34 cellular contexts compared by ENCODE assay signal in the genomic region with DNA sequence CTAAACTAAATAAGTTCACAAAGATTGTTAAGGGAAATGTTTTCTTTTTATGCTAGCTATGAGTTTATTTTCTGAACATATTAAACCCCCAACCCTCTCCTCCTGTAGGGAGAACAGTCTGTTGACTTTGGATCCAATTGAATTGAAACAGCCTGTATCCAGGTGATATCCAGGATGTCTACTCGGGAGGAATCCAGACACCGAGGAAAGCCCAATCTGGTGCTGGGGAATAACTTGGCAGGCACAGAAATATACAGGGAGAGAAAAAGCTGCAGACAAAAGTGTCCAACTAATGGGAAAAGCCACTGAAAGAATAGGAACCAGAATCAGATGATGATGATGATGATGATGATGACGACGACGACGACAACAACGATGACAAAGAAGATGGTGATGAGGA.
"Had no signal": no experiment of that assay in that cellular context is flagged by ENCODE, and none has a peak within 500 bp of the region (broad histone marks: within the 10 kb centered on the region; RNA-seq: fewer than 3 reads in every experiment).

No MANE protein-coding gene starts in this region.

- H3K4me1 ChIP-seq: adrenal gland, body of pancreas, breast epithelium had no signal

- H3K9me3 ChIP-seq: adrenal gland, body of pancreas, breast epithelium had no signal

- H3K27ac ChIP-seq: adrenal gland, body of pancreas, brain microvascular endothelial cell, breast epithelium, VCaP had no signal

- DNase-seq: activated B cell treated with CpG ODN at 0.5 μM for 24 hours; activated CD4-positive, alpha-beta memory T cell treated with anti-CD3 and anti-CD28 coated beads for 36 hours; activated CD4-positive, alpha-beta T cell treated with anti-CD3 and anti-CD28 coated beads for 4 hours; activated CD4-positive, alpha-beta T cell treated with anti-CD3 and anti-CD28 coated beads, Interleukin-2, amount 10 ng/mL, durations not matched to agents 24 days and 14 days; activated CD4-positive, alpha-beta T cell treated with anti-CD3 and anti-CD28 coated beads, Interleukin-2, amount 50 U/mL, for 1 hour; activated CD4-positive, alpha-beta T cell treated with anti-CD3 and anti-CD28 coated beads, Interleukin-2, amount 50 U/mL, for 4 hours; activated CD4-positive, CD25-positive, alpha-beta regulatory T cell treated with anti-CD3 and anti-CD28 coated beads, Interleukin-2, amount 50 U/mL, for 72 hours; activated CD8-positive, alpha-beta memory T cell treated with anti-CD3 and anti-CD28 coated beads, Interleukin-2, amount 50 U/mL, for 4 hours; activated CD8-positive, alpha-beta T cell treated with anti-CD3 and anti-CD28 coated beads for 36 hours; activated effector memory CD4-positive, alpha-beta T cell treated with anti-CD3 and anti-CD28 coated beads, Interleukin-2, amount 50 U/mL, for 16 hours; activated gamma-delta T cell treated with Interleukin-2 at 50 U/mL for 16 hours; activated naive CD4-positive, alpha-beta T cell; activated naive CD4-positive, alpha-beta T cell treated with anti-CD3 and anti-CD28 coated beads for 36 hours; activated naive CD4-positive, alpha-beta T cell treated with anti-CD3 and anti-CD28 coated beads, Interleukin-2, amount 50 U/mL, for 16 hours; activated naive CD8-positive, alpha-beta T cell treated with anti-CD3 and anti-CD28 coated beads for 36 hours; activated T-cell treated with anti-CD3 and anti-CD28 coated beads for 4 hours; activated T-cell treated with anti-CD3 and anti-CD28 coated beads, Interleukin-2, amount 50 U/mL, for 1 hour; activated T-cell treated with anti-CD3 and anti-CD28 coated beads, Interleukin-2, amount 50 U/mL, for 4 hours; activated T-cell treated with anti-CD3 and anti-CD28 coated beads, Interleukin-2, amount 50 U/mL, for 72 hours; adrenal gland; amniotic stem cell; aorta; body of pancreas; brain microvascular endothelial cell; central memory CD4-positive, alpha-beta T cell; T-helper 1 cell; T-helper 2 cell; T-helper 9 cell had no signal

- H3K36me3 ChIP-seq: adrenal gland, brain microvascular endothelial cell, breast epithelium had no signal

- H3K4me3 ChIP-seq: adrenal gland, body of pancreas, breast epithelium had no signal

- ATAC-seq: activated CD8-positive, alpha-beta T cell treated with anti-CD3 and anti-CD28 coated beads for 36 hours; activated naive CD4-positive, alpha-beta T cell treated with anti-CD3 and anti-CD28 coated beads, Interleukin-2, amount 50 U/mL, for 72 hours; activated T-cell treated with anti-CD3 and anti-CD28 coated beads, Interleukin-2, amount 50 U/mL, for 4 hours; activated T-cell treated with anti-CD3 and anti-CD28 coated beads, Interleukin-2, amount 50 U/mL, for 72 hours; activated T-helper 17 cell treated with anti-CD3 and anti-CD28 coated beads, Interleukin-2, amount 50 U/mL, for 72 hours; body of pancreas had no signal

- FAIRE-seq: astrocyte, TTC549 had no signal

- H3K27me3 ChIP-seq: adrenal gland, body of pancreas, brain microvascular endothelial cell, breast epithelium had no signal
